17 cellular contexts compared by ENCODE assay signal in the genomic region with DNA sequence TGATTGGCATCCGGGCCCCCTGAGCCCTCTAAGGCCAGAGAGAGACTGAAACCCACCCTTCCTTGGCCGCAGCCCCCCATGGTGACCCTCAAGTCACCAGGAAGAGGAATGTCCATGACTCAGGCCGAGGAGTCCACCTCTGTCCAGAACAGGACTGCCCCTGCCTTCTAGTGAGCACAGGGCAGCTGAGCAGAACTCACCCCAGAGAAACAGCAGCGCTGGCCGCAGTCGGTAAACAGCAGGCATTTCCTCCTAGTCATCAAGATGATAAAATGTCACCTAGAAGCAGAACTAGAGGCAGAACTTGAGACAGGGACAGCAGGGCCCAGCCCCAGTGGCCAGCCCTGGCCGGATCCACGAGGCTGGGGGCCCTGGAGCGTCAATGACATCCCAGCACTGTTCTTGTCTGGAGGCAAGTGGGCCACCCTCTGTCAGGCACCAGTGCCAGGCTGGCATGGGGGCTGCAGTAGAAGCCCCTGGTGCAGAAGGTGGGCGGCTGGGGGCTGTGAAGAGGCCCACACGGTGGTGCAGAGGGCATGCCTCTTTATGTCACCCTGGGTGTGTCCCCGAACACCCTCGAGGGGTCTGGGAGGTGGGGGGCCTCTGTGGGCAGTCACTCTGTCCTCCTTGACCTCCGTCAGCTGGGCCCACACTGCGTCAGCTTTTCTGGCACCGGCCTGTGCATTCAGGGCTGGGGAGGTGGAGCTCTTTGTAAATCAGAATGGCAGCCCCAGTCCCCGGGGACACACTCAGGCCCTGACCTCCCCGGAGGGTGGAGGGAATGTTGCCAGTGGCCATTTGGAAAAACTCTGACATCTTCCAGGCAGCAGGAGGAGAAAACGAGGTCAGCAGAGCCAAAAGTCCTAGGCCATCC.
A peak's percentile ranks its signal among the peaks of the same experiment; 100 is the strongest.
DNase-seq lines count a peak whose midpoint lies in the region; ATAC-seq and TF ChIP-seq lines count a peak whose summit lies in the region.
"Had no signal": no experiment of that assay in that cellular context is flagged by ENCODE, and none has a peak within 500 bp of the region (broad histone marks: within the 10 kb centered on the region; RNA-seq: fewer than 3 reads in every experiment).

No MANE protein-coding gene starts in this region.

- H3K4me3 ChIP-seq in CD4-positive, CD25-positive, alpha-beta regulatory T cell (ENCODE audit: low read depth, low read length): no peak overlapping the region
- no peak overlapping the region for H3K4me3 ChIP-seq in fibroblast of villous mesenchyme (ENCODE audit: low read depth, low read length)
- no peak overlapping the region for H3K4me3 ChIP-seq in SJCRH30
- H3K4me3 ChIP-seq: dorsolateral prefrontal cortex, ovary had no signal

- H3K9me3 Mint-ChIP-seq in CD4-positive, CD25-positive, alpha-beta regulatory T cell: peaks cover 0 to 1% (median 0%) of the 10 kb centered on the region in 7 donors
- H3K9me3 Mint-ChIP-seq: stimulated activated naive CD8-positive, alpha-beta T cell treated with anti-CD3 and anti-CD28 coated beads, Interleukin-15, amount 100 ng/mL, for 72 hours had no signal

- H3K36me3 ChIP-seq in CD4-positive, CD25-positive, alpha-beta regulatory T cell (ENCODE audit: control insufficient read depth, insufficient read depth, low read length): no peaks in the 10 kb centered on the region
- no peaks in the 10 kb centered on the region for H3K36me3 ChIP-seq in SJCRH30
- H3K36me3 ChIP-seq: ovary, WERI-Rb-1 had no signal

- ATAC-seq in CD4-positive, CD25-positive, alpha-beta regulatory T cell (ENCODE audit: low read depth in 2 of 2): no peak
- ATAC-seq: stimulated activated naive CD8-positive, alpha-beta T cell treated with anti-CD3 and anti-CD28 coated beads, Interleukin-15, amount 100 ng/mL, for 72 hours had no signal

- no peak overlapping the region for H3K27ac ChIP-seq in CD4-positive, CD25-positive, alpha-beta regulatory T cell (ENCODE audit: insufficient read depth, low read length, poor library complexity, severe bottlenecking)
- no peak overlapping the region for H3K27ac ChIP-seq in SJCRH30
- H3K27ac ChIP-seq: ovary, WERI-Rb-1 had no signal

- H3K36me3 Mint-ChIP-seq in CD4-positive, CD25-positive, alpha-beta regulatory T cell: no peaks in the 10 kb centered on the region

- TF ChIP-seq CTCF in fibroblast of villous mesenchyme (IDR thresholded peaks at IDR 0.05; ENCODE audit: insufficient read depth, low read depth, low read length): no peak

- H3K27ac Mint-ChIP-seq in CD4-positive, CD25-positive, alpha-beta regulatory T cell: peak overlapping the region in 1 of 3 donors; percentile 20
- H3K27ac Mint-ChIP-seq: stimulated activated naive CD8-positive, alpha-beta T cell treated with anti-CD3 and anti-CD28 coated beads, Interleukin-15, amount 100 ng/mL, for 72 hours had no signal

- no peaks in the 10 kb centered on the region for H3K27me3 ChIP-seq in CD4-positive, CD25-positive, alpha-beta regulatory T cell (ENCODE audit: control insufficient read depth, insufficient read depth, low read length)
- H3K27me3 ChIP-seq in SJCRH30: peaks cover 49% of the 10 kb centered on the region
- H3K27me3 ChIP-seq: dorsolateral prefrontal cortex, ovary had no signal

- peak overlapping the region; percentile 19 to 96 (median 57) for H3K4me3 Mint-ChIP-seq in CD4-positive, CD25-positive, alpha-beta regulatory T cell
- H3K4me3 Mint-ChIP-seq: stimulated activated naive CD8-positive, alpha-beta T cell treated with anti-CD3 and anti-CD28 coated beads, Interleukin-15, amount 100 ng/mL, for 72 hours had no signal

- H3K4me1 Mint-ChIP-seq in CD4-positive, CD25-positive, alpha-beta regulatory T cell: peaks cover 0 to 19% (median 4%) of the 10 kb centered on the region in 4 donors

- DNase-seq in CD4-positive, CD25-positive, alpha-beta regulatory T cell: no peak
- DNase-seq in NCI-H69 (lab: John Stamatoyannopoulos, UW) (peak; percentile 59), fibroblast of villous mesenchyme (ENCODE audit: low read depth) (peak; percentile 42), renal cortical epithelial cell (ENCODE audit: low read depth) (peak; percentile 19), EL (no peak), SJCRH30 (no peak)
- DNase-seq in activated CD4-positive, alpha-beta T cell treated with anti-CD3 and anti-CD28 coated beads for 1 hour: no peak
- DNase-seq: activated gamma-delta T cell; dorsolateral prefrontal cortex; Karpas-422; midbrain; NCI-H146; NCI-H446; OCI-M1; stimulated activated naive CD8-positive, alpha-beta T cell treated with anti-CD3 and anti-CD28 coated beads, Interleukin-15, amount 100 ng/mL, for 72 hours; WERI-Rb-1 had no signal

- H3K4me1 ChIP-seq in CD4-positive, CD25-positive, alpha-beta regulatory T cell (ENCODE audit: control insufficient read depth, insufficient read depth, low read length, poor library complexity, severe bottlenecking): peaks cover 22% of the 10 kb centered on the region
- no peaks in the 10 kb centered on the region; the same call in 1 of the 2 replicates for H3K4me1 ChIP-seq in SJCRH30

- H3K9me3 ChIP-seq in CD4-positive, CD25-positive, alpha-beta regulatory T cell (ENCODE audit: control insufficient read depth in 2 of 2, low read length in 2 of 2): no peaks in the 10 kb centered on the region
- H3K9me3 ChIP-seq in SJCRH30 (replicated peaks): no peaks in the 10 kb centered on the region
- H3K9me3 ChIP-seq: ovary had no signal

- H3K27me3 Mint-ChIP-seq in CD4-positive, CD25-positive, alpha-beta regulatory T cell: peaks cover 17% of the 10 kb centered on the region

Comparison
In these comparisons a context has a peak if more than half of its experiments do, and no peak if none do; other contexts are left out.
1. DNase-seq: peak in NCI-H69 (single experiment), fibroblast of villous mesenchyme (single experiment) and renal cortical epithelial cell (single experiment); none in CD4-positive, CD25-positive, alpha-beta regulatory T cell (0 of 3), activated CD4-positive, alpha-beta T cell treated with anti-CD3 and anti-CD28 coated beads for 1 hour (single experiment), EL (single experiment) and SJCRH30 (0 of 2).